11 cellular contexts compared by ENCODE assay signal in genomic region chr9:119991797-119992196, GRCh38.
"Had no signal": no experiment of that assay in that cellular context is flagged by ENCODE, and none has a peak within 500 bp of the region (broad histone marks: within the 10 kb centered on the region; RNA-seq: fewer than 3 reads in every experiment).

No MANE protein-coding gene starts in this region.

- H3K9me3 Mint-ChIP-seq: GM23338, H9 had no signal

- H2AFZ ChIP-seq: GM23248, GM23338 had no signal

- H3K27ac ChIP-seq: GM23248 had no signal

- H3K36me3 ChIP-seq: HAP-1 had no signal

- H3K9ac ChIP-seq: GM23248 had no signal

- H3K4me3 ChIP-seq: GM23248, GM23338, HAP-1 had no signal

- DNase-seq: GM23248, GOT3, H7, H9, HCEC 1CT, HFFc6 had no signal

- H3K4me3 Mint-ChIP-seq: GM23338, H9, HFFc6 had no signal

- H3K4me2 ChIP-seq: GM23338 had no signal

- H3K27ac Mint-ChIP-seq: GM23338, H9, HFFc6 had no signal

- H3K4me1 ChIP-seq: HAP-1 had no signal

- ATAC-seq: GM23338, HCT116 had no signal

- H3K9me3 ChIP-seq: HAP-1 had no signal

- FAIRE-seq: H1, H54 had no signal
